14 cellular contexts compared by ENCODE assay signal in the genomic region with DNA sequence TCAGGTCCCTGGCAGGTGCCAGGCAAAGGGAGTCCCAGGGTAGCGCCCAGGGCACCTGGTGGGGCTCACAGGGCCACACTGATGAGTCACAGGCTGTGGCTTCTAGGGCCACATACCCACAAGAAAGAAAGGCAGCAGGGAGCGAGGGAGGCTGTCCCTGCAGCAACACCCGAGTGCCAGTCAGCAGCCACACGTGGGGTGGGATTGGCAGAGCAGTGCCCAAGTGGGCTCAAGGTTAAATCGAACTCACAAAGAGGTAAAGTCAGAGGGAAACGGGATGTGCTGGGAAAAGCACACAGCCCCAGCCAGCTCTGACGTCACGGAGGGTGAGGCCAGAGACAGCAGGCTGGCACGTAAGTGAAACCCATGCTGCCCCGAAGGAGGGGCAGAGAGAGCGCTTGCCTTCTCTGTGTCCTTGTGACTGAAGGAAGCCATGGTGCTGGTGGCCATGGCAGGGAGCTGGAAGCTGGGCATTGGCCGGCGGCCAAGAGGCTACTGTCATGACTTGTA. TPM values are rescaled to one million over a fixed set of nuclear protein-coding genes. Genes with fewer than 3 reads are reported as not detected.
DNase-seq lines count a peak whose midpoint lies in the region; ATAC-seq and TF ChIP-seq lines count a peak whose summit lies in the region.
"Had no signal": no experiment of that assay in that cellular context is flagged by ENCODE, and none has a peak within 500 bp of the region (broad histone marks: within the 10 kb centered on the region; RNA-seq: fewer than 3 reads in every experiment).

No MANE protein-coding gene starts in this region.

- no peaks in the 10 kb centered on the region for H3K9me3 ChIP-seq in mucosa of stomach (ENCODE audit: control insufficient read depth, low read length)

- H3K9ac ChIP-seq in mucosa of stomach (ENCODE audit: low read length) = peak overlapping the region; percentile 46

- DNase-seq in AG20443 (ENCODE audit: low spot score) (peak; percentile 79), NB4 (ENCODE audit: low read depth) (peak; percentile 25), dermis microvascular lymphatic vessel endothelial cell (ENCODE audit: low read depth in 2 of 2) (peak; percentile 14 to 17), NCI-H1092 (lab: John Stamatoyannopoulos, UW) (no peak)
- DNase-seq in activated effector memory CD4-positive, alpha-beta T cell treated with Interleukin-2 at 50 U/mL for 16 hours = no peak
- DNase-seq: activated naive CD4-positive, alpha-beta T cell treated with anti-CD3 and anti-CD28 coated beads for 36 hours; CD4-positive, CD25-positive, alpha-beta regulatory T cell; H9; NCI-H774 had no signal

- H3K27me3 ChIP-seq in mucosa of stomach (ENCODE audit: control insufficient read depth, insufficient read depth, low read length) = no peaks in the 10 kb centered on the region

- peaks cover 85% of the 10 kb centered on the region for H3K4me1 ChIP-seq in mucosa of stomach (ENCODE audit: control insufficient read depth, insufficient read depth, low read length)

- ATAC-seq in GM18511 (IDR thresholded peaks at IDR 0.05; ENCODE audit: unreplicated experiment) = no peak
- no peak for ATAC-seq in GM21367 (IDR thresholded peaks at IDR 0.05; ENCODE audit: unreplicated experiment)
- ATAC-seq: naive thymus-derived CD8-positive, alpha-beta T cell; WTC11 had no signal

- TF ChIP-seq CTCF in NB4 (IDR thresholded peaks at IDR 0.05; ENCODE audit: low read depth, low read length) = no peak

- peaks cover 16% of the 10 kb centered on the region for H3K36me3 ChIP-seq in mucosa of stomach (ENCODE audit: control insufficient read depth, insufficient read depth, low read length)

- no peak overlapping the region for H3K4me3 ChIP-seq in NB4 (ENCODE audit: low read depth, low read length)
- peak overlapping the region; percentile 22 for H3K4me3 ChIP-seq in mucosa of stomach (ENCODE audit: low read length)

- no peak for TF ChIP-seq POLR2A in NB4 (IDR thresholded peaks at IDR 0.05; ENCODE audit: extremely low read depth, insufficient read length)

RNA-seq across cellular contexts. Expression of gene FA2H, which starts 33.8 kb away (rescaled TPM):
- not detected in 2 replicates for total RNA-seq in dermis microvascular lymphatic vessel endothelial cell
- total RNA-seq: naive thymus-derived CD8-positive, alpha-beta T cell had no signal

RNA-seq across cellular contexts. Expression of gene MLKL, which starts 40.2 kb away (rescaled TPM):
- total RNA-seq in dermis microvascular lymphatic vessel endothelial cell = 9.6 and 14.4 TPM in 2 replicates

Comparison
In these comparisons a context has a peak if more than half of its experiments do, and no peak if none do; other contexts are left out.
1. DNase-seq: peak in AG20443 (single experiment), NB4 (single experiment) and dermis microvascular lymphatic vessel endothelial cell (2 of 2); none in activated effector memory CD4-positive, alpha-beta T cell treated with Interleukin-2 at 50 U/mL for 16 hours (single experiment) and NCI-H1092 (single experiment).